In the genomic region with DNA sequence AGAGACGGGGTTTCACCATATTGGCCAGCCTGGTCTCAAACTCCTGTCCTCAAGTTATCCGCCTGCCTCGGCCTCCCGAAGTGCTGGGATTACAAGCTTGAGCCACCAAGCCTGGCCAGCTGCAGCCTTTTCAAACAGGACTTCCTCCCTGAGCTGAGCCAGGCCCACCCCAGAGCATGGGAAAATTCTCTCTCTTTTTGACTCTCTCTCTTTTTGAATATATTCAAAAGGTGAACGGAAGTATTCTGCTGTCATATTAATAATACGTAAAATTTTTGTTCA, we compare ENCODE assay signal across 8 cellular contexts. TPM values are rescaled to one million over a fixed set of nuclear protein-coding genes. Genes with fewer than 3 reads are reported as not detected.
A peak's percentile ranks its signal among the peaks of the same experiment; 100 is the strongest.
DNase-seq lines count a peak whose midpoint lies in the region; ATAC-seq, FAIRE-seq and TF ChIP-seq lines count a peak whose summit lies in the region.

No MANE protein-coding gene starts in this region.

- TF ChIP-seq CTCF in SU-DHL-6 (IDR thresholded peaks at IDR 0.05; ENCODE audit: insufficient read depth, low read length, poor library complexity, severe bottlenecking), result no peak
- no peak for TF ChIP-seq CTCF in fibroblast of mammary gland (conservative IDR thresholded peaks at IDR 0.05; ENCODE audit: control insufficient read depth, insufficient read depth, low read depth, low read length)

- H3K9ac ChIP-seq in SU-DHL-6 (ENCODE audit: low read length) (peak overlapping the region; percentile 78), rectal smooth muscle tissue (ENCODE audit: low read length) (no peak overlapping the region)

- peak overlapping the region; percentile 61 for H2AFZ ChIP-seq in SU-DHL-6 (ENCODE audit: low read depth, low read length, severe bottlenecking)

- peaks cover 13% of the 10 kb centered on the region for H3K36me3 ChIP-seq in SU-DHL-6 (ENCODE audit: low read length)
- no peaks in the 10 kb centered on the region for H3K36me3 ChIP-seq in rectal smooth muscle tissue (ENCODE audit: control insufficient read depth, insufficient read depth, low read length)

- TF ChIP-seq POLR2A in GM12891 (IDR thresholded peaks at IDR 0.05; ENCODE audit: low read depth, low read length), result no peak

- no peak for DNase-seq in GM12891 (ENCODE audit: insufficient read length, low spot score)
- peak; percentile 1 for DNase-seq in fibroblast of mammary gland (ENCODE audit: low read depth)
- no peak for DNase-seq in GDM1 (lab: John Stamatoyannopoulos, UW)

- H3K4me2 ChIP-seq in SU-DHL-6 (ENCODE audit: low read depth, low read length, poor library complexity, severe bottlenecking), result peak overlapping the region; percentile 70

- ATAC-seq in GM18502 (IDR thresholded peaks at IDR 0.05; ENCODE audit: poor library complexity, unreplicated experiment) (no peak), HG02763 (IDR thresholded peaks at IDR 0.05; ENCODE audit: unreplicated experiment) (no peak), GM21529 (IDR thresholded peaks at IDR 0.05; ENCODE audit: unreplicated experiment) (no peak)

- H3K4me3 ChIP-seq in SU-DHL-6 (ENCODE audit: insufficient read depth, low read length, poor library complexity, severe bottlenecking) (peak overlapping the region; percentile 91), fibroblast of mammary gland (ENCODE audit: control insufficient read depth, low read depth, low read length) (peak overlapping the region; percentile 86), rectal smooth muscle tissue (ENCODE audit: low read length) (peak overlapping the region; percentile 90)

- no peak for FAIRE-seq in GM12891 (lab: Jason Lieb, UNC)

- H3K27ac ChIP-seq in SU-DHL-6 (ENCODE audit: low read depth, low read length) (peak overlapping the region; percentile 86), rectal smooth muscle tissue (ENCODE audit: low read depth, low read length) (peak overlapping the region; percentile 94)

- H3K79me2 ChIP-seq in SU-DHL-6 (ENCODE audit: insufficient read depth, low read length), result peaks cover 42% of the 10 kb centered on the region

- peaks cover 17% of the 10 kb centered on the region; the same call in 1 of the 2 replicates for H3K9me3 ChIP-seq in SU-DHL-6 (ENCODE audit: insufficient read depth, low read length)

- H4K20me1 ChIP-seq in SU-DHL-6 (ENCODE audit: low read depth, low read length), result no peaks in the 10 kb centered on the region

- no peaks in the 10 kb centered on the region for H3K9me2 ChIP-seq in SU-DHL-6 (replicated peaks; ENCODE audit: insufficient read depth, low read length)

- H3F3A ChIP-seq in SU-DHL-6 (ENCODE audit: insufficient read depth), result peaks cover 9% of the 10 kb centered on the region

- H3K27me3 ChIP-seq in SU-DHL-6 (ENCODE audit: low read length) (no peaks in the 10 kb centered on the region), rectal smooth muscle tissue (ENCODE audit: control insufficient read depth, insufficient read depth, low read length) (no peaks in the 10 kb centered on the region)

- no peaks in the 10 kb centered on the region for H3K4me1 ChIP-seq in rectal smooth muscle tissue (ENCODE audit: control insufficient read depth, insufficient read depth, low read length)

TF ChIP-seq in GM12891, 5 proteins besides CTCF, POLR2A, EP300 and RAD21:
- TF ChIP-seq SPI1 (IDR thresholded peaks at IDR 0.05; ENCODE audit: low read depth, low read length) (0 out of 2 replicates have a peak, but pooled peaks have one; percentile 33), POLR2AphosphoS5 (IDR thresholded peaks at IDR 0.05; ENCODE audit: low read depth, low read length) (no peak)
TF ChIP-seq in GM12891: peak in this region for 1.

RNA-seq across cellular contexts. Expression of a gene that starts 0.5 kb away (rescaled TPM):
- 7.6 TPM for polyA plus RNA-seq in GM12891 (2012; ENCODE audit: low read depth, missing spikeins)

RNA-seq across cellular contexts. Expression of a gene that starts 43.6 kb away (rescaled TPM):
- 3.3 TPM for polyA plus RNA-seq in GM12891 (2012; ENCODE audit: low read depth, missing spikeins)
